ENCODE assay signal across 14 cellular contexts in genomic region chrX:140933056-140933455, GRCh38.
A peak's percentile ranks its signal among the peaks of the same experiment; 100 is the strongest.
DNase-seq lines count a peak whose midpoint lies in the region; ATAC-seq and TF ChIP-seq lines count a peak whose summit lies in the region.
"Had no signal": no experiment of that assay in that cellular context is flagged by ENCODE, and none has a peak within 500 bp of the region (broad histone marks: within the 10 kb centered on the region; RNA-seq: fewer than 3 reads in every experiment).

No MANE protein-coding gene starts in this region.

- H3K9me3 Mint-ChIP-seq in activated naive CD4-positive, alpha-beta T cell treated with anti-CD3 and anti-CD28 coated beads, Interleukin-2, amount 50 U/mL, for 72 hours, result no peaks in the 10 kb centered on the region

- TF ChIP-seq CTCF in fibroblast of villous mesenchyme (IDR thresholded peaks at IDR 0.05; ENCODE audit: insufficient read depth, low read depth, low read length) (no peak), neural cell (IDR thresholded peaks at IDR 0.05; ENCODE audit: poor library complexity, severe bottlenecking) (no peak)

- H3K4me2 ChIP-seq in neural cell (ENCODE audit: low read length), result no peak overlapping the region
- H3K4me2 ChIP-seq: GM23338 had no signal

- H3K9me2 ChIP-seq in neural cell (ENCODE audit: insufficient read depth, low read length), result no peaks in the 10 kb centered on the region

- H2AFZ ChIP-seq in neural cell (ENCODE audit: low read depth, low read length), result no peak overlapping the region
- H2AFZ ChIP-seq: GM23338 had no signal

- DNase-seq in Ammon's horn (ENCODE audit: low spot score) (peak; percentile 2), amniotic epithelial cell (ENCODE audit: low read depth) (peak; percentile 20), fibroblast of villous mesenchyme (ENCODE audit: low read depth) (peak; percentile 28), H4 (ENCODE audit: low spot score) (no peak), dedifferentiated amniotic fluid mesenchymal stem cell (ENCODE audit: extremely low spot score) (no peak)
- DNase-seq in activated naive CD4-positive, alpha-beta T cell treated with anti-CD3 and anti-CD28 coated beads, Interleukin-2, amount 50 U/mL, for 72 hours (ENCODE audit: low spot score in 2 of 2), result no peak
- DNase-seq: Calu3; CD4-positive, CD25-positive, alpha-beta regulatory T cell; DMS 273 treated with DMSO at 0.1 percent for 48 hours; EL; H9 had no signal

- no peak overlapping the region for H3K4me3 ChIP-seq in fibroblast of villous mesenchyme (ENCODE audit: low read depth, low read length)
- H3K4me3 ChIP-seq in neural cell (ENCODE audit: low read length), result no peak overlapping the region
- H3K4me3 ChIP-seq: BLaER1 treated with 17β-estradiol and CSF1 and Interleukin-3, amounts not matched to agents 10 nM and 100 nM; GM23338 had no signal

- H3K36me3 Mint-ChIP-seq in activated naive CD4-positive, alpha-beta T cell treated with anti-CD3 and anti-CD28 coated beads, Interleukin-2, amount 50 U/mL, for 72 hours, result no peaks in the 10 kb centered on the region
- H3K36me3 Mint-ChIP-seq: CD4-positive, CD25-positive, alpha-beta regulatory T cell had no signal

- H3K27me3 ChIP-seq in neural cell (ENCODE audit: insufficient read depth, low read depth, low read length), result no peaks in the 10 kb centered on the region

- no peak for ATAC-seq in activated naive CD4-positive, alpha-beta T cell treated with anti-CD3 and anti-CD28 coated beads, Interleukin-2, amount 50 U/mL, for 72 hours
- ATAC-seq: GM23338 had no signal

- peak; percentile 82 for TF ChIP-seq EP300 in neural cell (conservative IDR thresholded peaks at IDR 0.05; ENCODE audit: poor library complexity, severe bottlenecking)

- H3F3A ChIP-seq in neural cell (ENCODE audit: insufficient read depth, low read length, poor library complexity, severe bottlenecking), result no peaks in the 10 kb centered on the region

- H3K9ac ChIP-seq in neural cell (ENCODE audit: low read length), result no peak overlapping the region
- H3K9ac ChIP-seq: BLaER1 treated with 17β-estradiol and CSF1 and Interleukin-3, amounts not matched to agents 10 nM and 100 nM had no signal

- no peaks in the 10 kb centered on the region for H3K36me3 ChIP-seq in neural cell (ENCODE audit: insufficient read depth, low read length)
- H3K36me3 ChIP-seq: BLaER1 treated with 17β-estradiol and CSF1 and Interleukin-3, amounts not matched to agents 10 nM and 100 nM had no signal

- no peaks in the 10 kb centered on the region for H4K20me1 ChIP-seq in neural cell (ENCODE audit: insufficient read depth)
- H4K20me1 ChIP-seq: BLaER1 treated with 17β-estradiol and CSF1 and Interleukin-3, amounts not matched to agents 10 nM and 100 nM had no signal

- H3K9me3 ChIP-seq in neural cell (ENCODE audit: low read length), result no peaks in the 10 kb centered on the region
- H3K9me3 ChIP-seq: BLaER1 treated with 17β-estradiol and CSF1 and Interleukin-3, amounts not matched to agents 10 nM and 100 nM had no signal

- no peak overlapping the region for H3K27ac Mint-ChIP-seq in activated naive CD4-positive, alpha-beta T cell treated with anti-CD3 and anti-CD28 coated beads, Interleukin-2, amount 50 U/mL, for 72 hours
- H3K27ac Mint-ChIP-seq: CD4-positive, CD25-positive, alpha-beta regulatory T cell; GM23338; H9 had no signal

- no peaks in the 10 kb centered on the region for H3K79me2 ChIP-seq in neural cell (replicated peaks; ENCODE audit: insufficient read depth, low read length)

- H3K27ac ChIP-seq in neural cell (ENCODE audit: low read length), result no peak overlapping the region
- H3K27ac ChIP-seq: BLaER1 treated with 17β-estradiol and CSF1 and Interleukin-3, amounts not matched to agents 10 nM and 100 nM had no signal

- no peak for TF ChIP-seq RAD21 in neural cell (conservative IDR thresholded peaks at IDR 0.05)

TF ChIP-seq in neural cell, 6 proteins besides CTCF, POLR2A, EP300 and RAD21:
- TF ChIP-seq SMC3 (conservative IDR thresholded peaks at IDR 0.05; ENCODE audit: poor library complexity) (no peak), EZH2 (IDR thresholded peaks at IDR 0.05; ENCODE audit: borderline replicate concordance, insufficient read depth, low read length, poor library complexity, severe bottlenecking) (no peak), MXI1 (conservative IDR thresholded peaks at IDR 0.05; ENCODE audit: poor library complexity, severe bottlenecking) (no peak), REST (IDR thresholded peaks at IDR 0.05; ENCODE audit: borderline replicate concordance) (peak; percentile 20), POLR2AphosphoS5 (IDR thresholded peaks at IDR 0.05) (peak; percentile 70), TAF1 (IDR thresholded peaks at IDR 0.05; ENCODE audit: low read depth) (no peak)

Comparison
In these comparisons a context has a peak if more than half of its experiments do, and no peak if none do; other contexts are left out.
1. DNase-seq: peak in Ammon's horn (single experiment), amniotic epithelial cell (single experiment) and fibroblast of villous mesenchyme (single experiment); none in activated naive CD4-positive, alpha-beta T cell treated with anti-CD3 and anti-CD28 coated beads, Interleukin-2, amount 50 U/mL, for 72 hours (0 of 2), H4 (single experiment) and dedifferentiated amniotic fluid mesenchymal stem cell (single experiment).